Comparison of ENCODE assay signal across 11 cellular contexts in genomic region chr2:1226766-1227165, GRCh38.
"Had no signal": no experiment of that assay in that cellular context is flagged by ENCODE, and none has a peak within 500 bp of the region (broad histone marks: within the 10 kb centered on the region; RNA-seq: fewer than 3 reads in every experiment).

No MANE protein-coding gene starts in this region.

- DNase-seq: activated CD4-positive, alpha-beta T cell treated with anti-CD3 and anti-CD28 coated beads for 4 hours; activated naive CD4-positive, alpha-beta T cell; aorta; immature natural killer cell; left cardiac atrium; mammary epithelial cell; mucosa of descending colon; naive thymus-derived CD8-positive, alpha-beta T cell; substantia nigra; transverse colon had no signal

- ATAC-seq: mucosa of descending colon; naive thymus-derived CD8-positive, alpha-beta T cell; stimulated activated memory B cell treated with anti-CD40 and anti-IgM and Interleukin-4, amounts not matched to agents 10 μg/mL and 1 μg/mL and 100 μg/mL, for 72 hours had no signal
